Comparison of ENCODE assay signal across 36 cellular contexts in genomic region chr2:158569284-158569683, GRCh38.
"Had no signal": no experiment of that assay in that cellular context is flagged by ENCODE, and none has a peak within 500 bp of the region (broad histone marks: within the 10 kb centered on the region; RNA-seq: fewer than 3 reads in every experiment).

No MANE protein-coding gene starts in this region.

- H3K27me3 ChIP-seq: MG63 had no signal

- DNase-seq: MG63, MM.1S, MV-4-11, NCI-H1048, NCI-H1092, NCI-H1092 treated with DMSO at 0.1 percent for 48 hours, NCI-H1105, NCI-H1105 treated with DMSO at 0.1 percent for 48 hours, NCI-H1417, NCI-H1417 treated with DMSO at 0.1 percent for 48 hours, NCI-H1436, NCI-H1436 treated with DMSO at 0.1 percent for 48 hours, NCI-H146, NCI-H1694, NCI-H1694 treated with DMSO at 0.1 percent for 48 hours, NCI-H187, NCI-H187 treated with DMSO at 0.1 percent for 48 hours, NCI-H1930, NCI-H2029, NCI-H2029 treated with DMSO at 0.1 percent for 48 hours, NCI-H2081, NCI-H2081 treated with DMSO at 0.1 percent for 48 hours, NCI-H2107, NCI-H2171, NCI-H2171 treated with DMSO at 0.1 percent for 48 hours, NCI-H2227 treated with DMSO at 0.1 percent for 48 hours, NCI-H226, NCI-H345, NCI-H446, NCI-H446 treated with DMSO at 0.1 percent for 48 hours, NCI-H510A, NCI-H510A treated with DMSO at 0.1 percent for 48 hours, NCI-H524, NCI-H524 treated with DMSO at 0.1 percent for 48 hours, NCI-H526, NCI-H526 treated with DMSO at 0.1 percent for 48 hours had no signal

- H3K36me3 ChIP-seq: MG63 had no signal

- H3K4me3 ChIP-seq: MG63 had no signal
